ENCODE assay signal across 9 cellular contexts in genomic region chr11:122696662-122697061, GRCh38. TPM values are rescaled to one million over a fixed set of nuclear protein-coding genes. Genes with fewer than 3 reads are reported as not detected.
DNase-seq lines count a peak whose midpoint lies in the region; ATAC-seq and TF ChIP-seq lines count a peak whose summit lies in the region.
"Had no signal": no experiment of that assay in that cellular context is flagged by ENCODE, and none has a peak within 500 bp of the region (broad histone marks: within the 10 kb centered on the region; RNA-seq: fewer than 3 reads in every experiment).

No MANE protein-coding gene starts in this region.

- DNase-seq in activated CD4-positive, alpha-beta T cell treated with anti-CD3 and anti-CD28 coated beads for 48 hours = peak; percentile 80
- DNase-seq in left lung (no peak), endodermal cell (no peak), foreskin keratinocyte (no peak), NCI-H2227 treated with DMSO at 0.1 percent for 48 hours (lab: John Stamatoyannopoulos, UW) (no peak), chondrocyte (ENCODE audit: low spot score) (no peak)

- H3K27me3 Mint-ChIP-seq in endodermal cell (ENCODE audit: insufficient read depth) (no peaks in the 10 kb centered on the region), chondrocyte (ENCODE audit: low read depth) (no peaks in the 10 kb centered on the region)

- no peak for TF ChIP-seq CTCF in left lung (IDR thresholded peaks at IDR 0.05)
- no peak for TF ChIP-seq CTCF in endodermal cell (conservative IDR thresholded peaks at IDR 0.05)
- no peak for TF ChIP-seq CTCF in foreskin keratinocyte (conservative IDR thresholded peaks at IDR 0.05)
- no peak for TF ChIP-seq CTCF in chondrocyte (IDR thresholded peaks at IDR 0.05)

- H3K4me3 ChIP-seq in BLaER1 treated with 17β-estradiol and CSF1 and Interleukin-3, amounts not matched to agents 10 nM and 100 nM = peak overlapping the region in 4 of 10 experiments; percentile 3 to 15 (median 10); a peak in 2 of 20 replicates
- H3K4me3 ChIP-seq in left lung = no peak overlapping the region
- no peak overlapping the region for H3K4me3 ChIP-seq in endodermal cell (ENCODE audit: low read length)
- H3K4me3 ChIP-seq: thoracic aorta had no signal

- H3K27ac Mint-ChIP-seq in endodermal cell (no peak overlapping the region), chondrocyte (ENCODE audit: unreplicated experiment) (no peak overlapping the region)

- H3K4me3 Mint-ChIP-seq in endodermal cell (no peak overlapping the region), chondrocyte (ENCODE audit: unreplicated experiment) (no peak overlapping the region)

- no peaks in the 10 kb centered on the region for H4K20me1 ChIP-seq in BLaER1 treated with 17β-estradiol and CSF1 and Interleukin-3, amounts not matched to agents 10 nM and 100 nM

- no peaks in the 10 kb centered on the region for H3K27me3 ChIP-seq in BLaER1 treated with 17β-estradiol and CSF1 and Interleukin-3, amounts not matched to agents 10 nM and 100 nM
- no peaks in the 10 kb centered on the region for H3K27me3 ChIP-seq in left lung
- H3K27me3 ChIP-seq in endodermal cell (ENCODE audit: control insufficient read depth, insufficient read depth, low read length, poor library complexity, severe bottlenecking) = no peaks in the 10 kb centered on the region
- H3K27me3 ChIP-seq in foreskin keratinocyte = no peaks in the 10 kb centered on the region

- peaks cover 0 to 74% (median 43%) of the 10 kb centered on the region in 11 experiments; a peak in 19 of 22 replicates for H3K36me3 ChIP-seq in BLaER1 treated with 17β-estradiol and CSF1 and Interleukin-3, amounts not matched to agents 10 nM and 100 nM
- H3K36me3 ChIP-seq in left lung = no peaks in the 10 kb centered on the region
- H3K36me3 ChIP-seq in endodermal cell (ENCODE audit: control insufficient read depth, insufficient read depth, low read length) = no peaks in the 10 kb centered on the region
- H3K36me3 ChIP-seq: thoracic aorta had no signal

- H3K9me3 Mint-ChIP-seq in endodermal cell (no peaks in the 10 kb centered on the region), chondrocyte (ENCODE audit: low read depth) (no peaks in the 10 kb centered on the region)

- H3K4me1 ChIP-seq in BLaER1 treated with 17β-estradiol and CSF1 and Interleukin-3, amounts not matched to agents 10 nM and 100 nM = peaks cover 97 to 100% (median 98%) of the 10 kb centered on the region in 10 experiments
- peaks cover 3 to 47% of the 10 kb centered on the region in 2 donors for H3K4me1 ChIP-seq in left lung
- H3K4me1 ChIP-seq in endodermal cell (ENCODE audit: control insufficient read depth, insufficient read depth, low read length) = no peaks in the 10 kb centered on the region
- peaks cover 8% of the 10 kb centered on the region for H3K4me1 ChIP-seq in foreskin keratinocyte

- ATAC-seq in HG03025 (IDR thresholded peaks at IDR 0.05; ENCODE audit: low FRiP score, unreplicated experiment) (peak; percentile 51), left lung (peak; percentile 42), foreskin keratinocyte (no peak)

- peaks cover 0 to 9% (median 0%) of the 10 kb centered on the region in 11 experiments; a peak in 4 of 22 replicates for H3K9me3 ChIP-seq in BLaER1 treated with 17β-estradiol and CSF1 and Interleukin-3, amounts not matched to agents 10 nM and 100 nM (replicated peaks in 1 of 11)
- no peaks in the 10 kb centered on the region for H3K9me3 ChIP-seq in left lung
- H3K9me3 ChIP-seq in endodermal cell (ENCODE audit: control insufficient read depth, low read length) = no peaks in the 10 kb centered on the region
- H3K9me3 ChIP-seq: thoracic aorta had no signal

- H3K4me1 Mint-ChIP-seq in endodermal cell = peaks cover 5% of the 10 kb centered on the region
- H3K4me1 Mint-ChIP-seq in chondrocyte (ENCODE audit: low read depth) = peaks cover 16% of the 10 kb centered on the region

- H3K36me3 Mint-ChIP-seq in endodermal cell (ENCODE audit: low read depth) (no peaks in the 10 kb centered on the region), chondrocyte (ENCODE audit: low read depth) (no peaks in the 10 kb centered on the region)

- peak overlapping the region; percentile 75 to 93 (median 88) for H3K4me2 ChIP-seq in BLaER1 treated with 17β-estradiol and CSF1 and Interleukin-3, amounts not matched to agents 10 nM and 100 nM

- peak overlapping the region; percentile 74 to 92 (median 86) for H3K9ac ChIP-seq in BLaER1 treated with 17β-estradiol and CSF1 and Interleukin-3, amounts not matched to agents 10 nM and 100 nM
- no peak overlapping the region for H3K9ac ChIP-seq in endodermal cell (ENCODE audit: extremely low read depth, low read length, poor library complexity, severe bottlenecking)

- intact Hi-C loops in left lung (cut with DNase I) = no loop called here

- 90 to 95% methylated on average over 3 to 11 of the region's 11 CpGs for WGBS in endodermal cell (ENCODE audit: insufficient coverage in 1 of 2, insufficient read length in 1 of 2), 2 experiments

- H3K27ac ChIP-seq in BLaER1 treated with 17β-estradiol and CSF1 and Interleukin-3, amounts not matched to agents 10 nM and 100 nM = peak overlapping the region; percentile 78 to 99 (median 97)
- H3K27ac ChIP-seq in left lung = peak overlapping the region in 1 of 2 donors; percentile 82
- no peak overlapping the region for H3K27ac ChIP-seq in endodermal cell (ENCODE audit: low read depth, low read length)
- no peak overlapping the region for H3K27ac ChIP-seq in foreskin keratinocyte
- H3K27ac ChIP-seq: thoracic aorta had no signal

RNA-seq across cellular contexts. Expression of gene UBASH3B, which starts 41.1 kb away (rescaled TPM):
- total RNA-seq in left lung (10 to 100 TPM; 19.3 to 38.6 TPM), endodermal cell (1 to 10 TPM; 6.0 to 9.0 TPM), foreskin keratinocyte (21.8 and 28.3 TPM in 2 replicates), chondrocyte (10.4 to 14.8 TPM (median 14.4 TPM) in 3 replicates)
- 3.4 TPM for polyA plus RNA-seq in endodermal cell (2013, experiment 1 of 2)
- polyA plus RNA-seq in endodermal cell (2013, experiment 2 of 2) = 3.7 TPM
- 6.0 and 6.5 TPM in 2 replicates for polyA plus RNA-seq in foreskin keratinocyte

Comparison
In these comparisons a context has a peak if more than half of its experiments do, and no peak if none do; other contexts are left out.
1. H3K27ac ChIP-seq: peak in BLaER1 treated with 17β-estradiol and CSF1 and Interleukin-3, amounts not matched to agents 10 nM and 100 nM (11 of 11); none in endodermal cell (single experiment) and foreskin keratinocyte (single experiment).